ENCODE assay signal across 14 cellular contexts in genomic region chr18:69795785-69796184, GRCh38.
DNase-seq lines count a peak whose midpoint lies in the region; ATAC-seq and TF ChIP-seq lines count a peak whose summit lies in the region.
"Had no signal": no experiment of that assay in that cellular context is flagged by ENCODE, and none has a peak within 500 bp of the region (broad histone marks: within the 10 kb centered on the region; RNA-seq: fewer than 3 reads in every experiment).

No MANE protein-coding gene starts in this region.

- POLR2A ChIA-PET in IMR-90 (lab: Charles Lee; ENCODE audit: unreplicated experiment): no interaction called here

- CTCF ChIA-PET in IMR-90 (lab: Yijun Ruan, JAX): interaction anchor here (0.9 kb wide), 1 partner anchor 11 kb away, joined by 3 read pairs; no protein-coding TSS in a partner anchor

- no peak for TF ChIP-seq CTCF in AG10803 (conservative IDR thresholded peaks at IDR 0.05; ENCODE audit: low read length)
- TF ChIP-seq CTCF in IMR-90 (conservative IDR thresholded peaks at IDR 0.05; ENCODE audit: low read depth, low read length): no peak
- TF ChIP-seq CTCF in choroid plexus epithelial cell (conservative IDR thresholded peaks at IDR 0.05; ENCODE audit: low read depth, low read length): no peak
- no peak for TF ChIP-seq CTCF in prostate gland (IDR thresholded peaks at IDR 0.05)
- no peak for TF ChIP-seq CTCF in GM13977 (IDR thresholded peaks at IDR 0.05; ENCODE audit: extremely low read depth, insufficient read depth, missing control alignments)

- peak overlapping the region; percentile 23; the same call in 2 of the 3 replicates for H2BK15ac ChIP-seq in IMR-90 (ENCODE audit: low read depth, low read length)
- no peak overlapping the region for H2BK15ac ChIP-seq in mesendoderm (replicated peaks; ENCODE audit: low read depth)

- TF ChIP-seq POLR2A in IMR-90 (IDR thresholded peaks at IDR 0.05; ENCODE audit: low read depth, low read length) (no peak), prostate gland (IDR thresholded peaks at IDR 0.05) (no peak)

- intact Hi-C loops in IMR-90 (cut with micrococcal nuclease) (no loop called here), prostate gland (cut with DNase I) (no loop called here)

- peak overlapping the region; percentile 37 for H2BK5ac ChIP-seq in IMR-90 (ENCODE audit: low read depth, low read length, poor library complexity, severe bottlenecking)
- H2BK5ac ChIP-seq in mesendoderm (ENCODE audit: low read length): no peak overlapping the region

- H4K5ac ChIP-seq in IMR-90 (ENCODE audit: low read depth, low read length) (peak overlapping the region; percentile 23; the same call in 1 of the 2 replicates), mesendoderm (ENCODE audit: low read length) (no peak overlapping the region)

- no peaks in the 10 kb centered on the region for H3K79me2 ChIP-seq in mesendoderm (ENCODE audit: control insufficient read depth, insufficient read depth, low read length)

- H3K36me3 ChIP-seq in IMR-90 (ENCODE audit: control insufficient read depth, insufficient read depth, low read length): no peaks in the 10 kb centered on the region
- H3K36me3 ChIP-seq in mesendoderm (ENCODE audit: control insufficient read depth, insufficient read depth, low read length): no peaks in the 10 kb centered on the region
- no peaks in the 10 kb centered on the region for H3K36me3 ChIP-seq in prostate gland
- H3K36me3 ChIP-seq: BLaER1, lower lobe of right lung, transverse colon had no signal

- H3K18ac ChIP-seq in IMR-90 (ENCODE audit: low read depth, low read length): peak overlapping the region; percentile 21; the same call in 1 of the 2 replicates
- H3K18ac ChIP-seq in mesendoderm (ENCODE audit: low read length): peak overlapping the region; percentile 61

- dilution Hi-C loops in IMR-90 (cut with HindIII; ENCODE audit: low sequenced_read_pairs, unreplicated experiment): no loop called here

- H3K9me1 ChIP-seq in IMR-90 (ENCODE audit: insufficient read depth, low read length): no peaks in the 10 kb centered on the region

- no peak overlapping the region for H3K14ac ChIP-seq in IMR-90 (replicated peaks; ENCODE audit: low read depth, low read length)

- no peak overlapping the region for H2BK20ac ChIP-seq in IMR-90 (ENCODE audit: low read depth, low read length)

- no TSS peak for BruUV-seq in IMR-90 (replicated peaks; lab: Mats Ljungman, UMichigan)

- DNase-seq in AG10803 (ENCODE audit: low read depth): peak; percentile 1
- DNase-seq in IMR-90: peak; percentile 62
- peak; percentile 19 for DNase-seq in choroid plexus epithelial cell (ENCODE audit: low read depth)
- peak; percentile 15 for DNase-seq in mesendoderm
- no peak for DNase-seq in activated T-cell treated with anti-CD3 and anti-CD28 coated beads, Interleukin-2, amount 50 U/mL, for 1 hour
- no peak for DNase-seq in inferior parietal cortex (ENCODE audit: extremely low spot score)
- no peak for DNase-seq in prostate gland (ENCODE audit: low spot score)
- DNase-seq in GM13977 (ENCODE audit: low spot score): no peak
- DNase-seq: amniotic stem cell, dermis blood vessel endothelial cell, DMS79, lower lobe of right lung, transverse colon had no signal

- H3K23ac ChIP-seq in IMR-90 (ENCODE audit: low read depth, low read length) (no peak overlapping the region; the same call in 1 of the 2 replicates), mesendoderm (ENCODE audit: low read length) (no peak overlapping the region)

- no peak overlapping the region for H2AK9ac ChIP-seq in IMR-90 (replicated peaks; ENCODE audit: low read depth, low read length, poor library complexity)

- H3K9ac ChIP-seq in IMR-90 (ENCODE audit: low read depth, low read length) (no peak overlapping the region), mesendoderm (ENCODE audit: low read length) (no peak overlapping the region)
- H3K9ac ChIP-seq: BLaER1 had no signal

- no peak overlapping the region for H2AK5ac ChIP-seq in IMR-90 (ENCODE audit: low read depth, low read length)
- H2AK5ac ChIP-seq in mesendoderm (ENCODE audit: low read length): no peak overlapping the region

- H3K27ac ChIP-seq in IMR-90 (ENCODE audit: insufficient read depth, low read length) (no peak overlapping the region), mesendoderm (ENCODE audit: low read depth, low read length) (no peak overlapping the region), prostate gland (no peak overlapping the region)
- H3K27ac ChIP-seq: BLaER1, lower lobe of right lung, transverse colon had no signal

- H2AFZ ChIP-seq in IMR-90 (replicated peaks; ENCODE audit: low read length, poor library complexity): peak overlapping the region; percentile 64

- H3K4me2 ChIP-seq in IMR-90 (ENCODE audit: low read depth, low read length) (peak overlapping the region; percentile 51), mesendoderm (ENCODE audit: low read length) (no peak overlapping the region)
- H3K4me2 ChIP-seq: BLaER1 had no signal

- WGBS in IMR-90 (ENCODE audit: extremely low coverage in 2 of 2, insufficient read length in 1 of 2), 2 experiments: 25% methylated on average over 3 of the region's 5 CpGs; no CpG with 5 or more reads in 1 of the 2 experiments
- no CpG with 5 or more reads among the region's 5 CpGs for WGBS in mesendoderm (ENCODE audit: extremely low coverage, insufficient coverage, low lambda C conversion rate)
- WGBS in prostate gland: 39% methylated on average over 5 of the region's 5 CpGs

- peak; percentile 89 for ATAC-seq in IMR-90 (ENCODE audit: low read depth)
- ATAC-seq: lower lobe of right lung had no signal

- no peaks in the 10 kb centered on the region for H3K79me1 ChIP-seq in IMR-90 (ENCODE audit: low read depth in 1 of 2, low read length in 2 of 2)
- no peaks in the 10 kb centered on the region for H3K79me1 ChIP-seq in mesendoderm (ENCODE audit: low read length)

- H3K4ac ChIP-seq in IMR-90 (ENCODE audit: low read depth, low read length) (no peak overlapping the region; the same call in 1 of the 2 replicates), mesendoderm (ENCODE audit: low read depth, low read length) (no peak overlapping the region)

- H4K20me1 ChIP-seq in IMR-90 (ENCODE audit: insufficient read depth, low read length): no peaks in the 10 kb centered on the region
- H4K20me1 ChIP-seq: BLaER1 had no signal

- TF ChIP-seq RAD21 in IMR-90 (IDR thresholded peaks at IDR 0.05; ENCODE audit: low read length): no peak

- H3K27me3 ChIP-seq in IMR-90 (ENCODE audit: control insufficient read depth, insufficient read depth, low read length) (no peaks in the 10 kb centered on the region), mesendoderm (ENCODE audit: insufficient read depth, low read length, poor library complexity) (no peaks in the 10 kb centered on the region), prostate gland (replicated peaks; ENCODE audit: insufficient read depth) (no peaks in the 10 kb centered on the region)
- H3K27me3 ChIP-seq: BLaER1, transverse colon had no signal

- H4K8ac ChIP-seq in IMR-90 (ENCODE audit: low read depth in 2 of 2, low read length in 2 of 2) (peak overlapping the region in 1 of 2 experiments; percentile 65; a peak in 1 of 4 replicates), mesendoderm (ENCODE audit: low read depth, low read length) (no peak overlapping the region)

- H3K9me3 ChIP-seq in IMR-90 (ENCODE audit: control insufficient read depth, insufficient read depth, low read length) (no peaks in the 10 kb centered on the region), prostate gland (no peaks in the 10 kb centered on the region)
- H3K9me3 ChIP-seq: BLaER1, lower lobe of right lung, transverse colon had no signal

- H3K4me3 ChIP-seq in AG10803 (ENCODE audit: low read length) (no peak overlapping the region), IMR-90 (ENCODE audit: insufficient read depth, low read depth, low read length) (no peak overlapping the region), choroid plexus epithelial cell (ENCODE audit: low read depth, low read length) (no peak overlapping the region), mesendoderm (ENCODE audit: low read length) (no peak overlapping the region), prostate gland (no peak overlapping the region)
- H3K4me3 ChIP-seq: BLaER1, lower lobe of right lung, transverse colon had no signal

- H2BK120ac ChIP-seq in IMR-90 (ENCODE audit: low read depth, low read length): peak overlapping the region; percentile 45
- no peak overlapping the region for H2BK120ac ChIP-seq in mesendoderm (ENCODE audit: low read depth, low read length)

- in situ Hi-C loops in IMR-90 (cut with MboI; ENCODE audit: low sequenced_read_pairs) (no loop called here), GM13977 (cut with MboI; ENCODE audit: low pct_unique_long_range_greater_than_20kb, low sequenced_read_pairs, unreplicated experiment) (no loop called here)

- no peak overlapping the region for H3K56ac ChIP-seq in IMR-90 (ENCODE audit: extremely low read depth, insufficient read depth, low read length)
- H3K56ac ChIP-seq in mesendoderm (ENCODE audit: low read length): no peak overlapping the region

- H3K4me1 ChIP-seq in IMR-90 (ENCODE audit: control insufficient read depth, insufficient read depth, low read length) (peaks cover 6% of the 10 kb centered on the region), mesendoderm (ENCODE audit: control insufficient read depth, low read depth, low read length) (no peaks in the 10 kb centered on the region), prostate gland (replicated peaks) (no peaks in the 10 kb centered on the region)
- H3K4me1 ChIP-seq: BLaER1, lower lobe of right lung, transverse colon had no signal

- H4K91ac ChIP-seq in IMR-90 (ENCODE audit: insufficient read depth, low read depth, low read length): peak overlapping the region; percentile 31; the same call in 1 of the 2 replicates

TF ChIP-seq in IMR-90, 13 proteins besides CTCF, POLR2A, EP300 and RAD21 (continues in another document):
- TF ChIP-seq CHD1 (IDR thresholded peaks at IDR 0.05; ENCODE audit: low read depth, low read length) (no peak), MXI1 (IDR thresholded peaks at IDR 0.05; ENCODE audit: borderline replicate concordance, low read depth, low read length) (no peak), SMC3 (IDR thresholded peaks at IDR 0.05; ENCODE audit: low read depth, low read length) (no peak), USF2 (IDR thresholded peaks at IDR 0.05; ENCODE audit: low read depth, low read length) (no peak)

Comparison
In these comparisons a context has a peak if more than half of its experiments do, and no peak if none do; other contexts are left out.
1. DNase-seq: peak in AG10803 (single experiment), IMR-90 (single experiment), choroid plexus epithelial cell (single experiment) and mesendoderm (single experiment); none in activated T-cell treated with anti-CD3 and anti-CD28 coated beads, Interleukin-2, amount 50 U/mL, for 1 hour (single experiment), inferior parietal cortex (single experiment), prostate gland (single experiment) and GM13977 (single experiment).